Comparison of ENCODE assay signal across 13 cellular contexts in genomic region chr11:118046051-118046963, GRCh38. TPM values are rescaled to one million over a fixed set of nuclear protein-coding genes. Genes with fewer than 3 reads are reported as not detected.
A peak's percentile ranks its signal among the peaks of the same experiment; 100 is the strongest.
DNase-seq lines count a peak whose midpoint lies in the region; ATAC-seq and TF ChIP-seq lines count a peak whose summit lies in the region.
"Had no signal": no experiment of that assay in that cellular context is flagged by ENCODE, and none has a peak within 500 bp of the region (broad histone marks: within the 10 kb centered on the region; RNA-seq: fewer than 3 reads in every experiment).

No MANE protein-coding gene starts in this region.

- no peaks in the 10 kb centered on the region for H3K9me3 ChIP-seq in tibial nerve
- H3K9me3 ChIP-seq: BLaER1 had no signal

- peaks cover 75% of the 10 kb centered on the region for H3K4me1 Mint-ChIP-seq in activated CD4-positive, alpha-beta T cell treated with anti-CD3 and anti-CD28 coated beads, Interleukin-2, amount 10 ng/mL, durations not matched to agents 24 days and 14 days
- peaks cover 83% of the 10 kb centered on the region for H3K4me1 Mint-ChIP-seq in central memory CD8-positive, alpha-beta T cell

- peak overlapping the region; percentile 51 for H3K4me3 Mint-ChIP-seq in activated CD4-positive, alpha-beta T cell treated with anti-CD3 and anti-CD28 coated beads, Interleukin-2, amount 10 ng/mL, durations not matched to agents 24 days and 14 days
- H3K4me3 Mint-ChIP-seq in central memory CD8-positive, alpha-beta T cell, result peak overlapping the region; percentile 58

- no peaks in the 10 kb centered on the region for H3K27me3 ChIP-seq in tibial nerve
- H3K27me3 ChIP-seq: BLaER1 had no signal

- no peaks in the 10 kb centered on the region for H3K36me3 Mint-ChIP-seq in activated CD4-positive, alpha-beta T cell treated with anti-CD3 and anti-CD28 coated beads, Interleukin-2, amount 10 ng/mL, durations not matched to agents 24 days and 14 days (ENCODE audit: low read depth)
- H3K36me3 Mint-ChIP-seq in central memory CD8-positive, alpha-beta T cell (ENCODE audit: insufficient read depth), result peaks cover 5% of the 10 kb centered on the region

- no peaks in the 10 kb centered on the region for H3K36me3 ChIP-seq in tibial nerve
- H3K36me3 ChIP-seq: BLaER1 had no signal

- no peaks in the 10 kb centered on the region for H3K4me1 ChIP-seq in tibial nerve

- WGBS in tibial nerve, 2 donors, result 71 to 73% methylated on average over 5 of the region's 5 CpGs

- H3K27ac ChIP-seq in tibial nerve, result no peak overlapping the region
- H3K27ac ChIP-seq: BLaER1, RWPE1 had no signal

- no peak for TF ChIP-seq CTCF in tibial nerve (IDR thresholded peaks at IDR 0.05)

- H3K4me3 ChIP-seq in tibial nerve, result no peak overlapping the region
- H3K4me3 ChIP-seq: BLaER1 had no signal

- H3K27ac Mint-ChIP-seq in activated CD4-positive, alpha-beta T cell treated with anti-CD3 and anti-CD28 coated beads, Interleukin-2, amount 10 ng/mL, durations not matched to agents 24 days and 14 days, result peak overlapping the region; percentile 87
- peak overlapping the region; percentile 98 for H3K27ac Mint-ChIP-seq in central memory CD8-positive, alpha-beta T cell (ENCODE audit: low read depth)

- TF ChIP-seq POLR2A in tibial nerve (IDR thresholded peaks at IDR 0.05), result no peak

- TF ChIP-seq EP300 in tibial nerve (IDR thresholded peaks at IDR 0.05), result no peak

- intact Hi-C loops in activated CD4-positive, alpha-beta T cell treated with anti-CD3 and anti-CD28 coated beads, Interleukin-2, amount 10 ng/mL, durations not matched to agents 24 days and 14 days (cut with micrococcal nuclease), result loop anchor here (1.0 to 2.0 kb wide), 5 partner anchors 44 to 392 kb away; no protein-coding TSS in a partner anchor

- no peaks in the 10 kb centered on the region for H3K9me3 Mint-ChIP-seq in activated CD4-positive, alpha-beta T cell treated with anti-CD3 and anti-CD28 coated beads, Interleukin-2, amount 10 ng/mL, durations not matched to agents 24 days and 14 days
- no peaks in the 10 kb centered on the region for H3K9me3 Mint-ChIP-seq in central memory CD8-positive, alpha-beta T cell

- H3K27me3 Mint-ChIP-seq in activated CD4-positive, alpha-beta T cell treated with anti-CD3 and anti-CD28 coated beads, Interleukin-2, amount 10 ng/mL, durations not matched to agents 24 days and 14 days, result no peaks in the 10 kb centered on the region
- no peaks in the 10 kb centered on the region for H3K27me3 Mint-ChIP-seq in central memory CD8-positive, alpha-beta T cell

- peak; percentile 17 to 21 for DNase-seq in stimulated activated CD4-positive, alpha-beta T cell treated with anti-CD3 and anti-CD28 coated beads, Interleukin-2, amount 100 ng/mL, for 48 hours
- no peak for DNase-seq in stimulated activated CD4-positive, alpha-beta T cell treated with anti-CD3 and anti-CD28 coated beads, Interleukin-4, amount 100 ng/mL, for 1 hour
- peak; percentile 76 for DNase-seq in activated CD4-positive, alpha-beta T cell treated with anti-CD3 and anti-CD28 coated beads, Interleukin-2, amount 10 ng/mL, durations not matched to agents 24 days and 14 days
- peak in 1 of 2 donors; percentile 51 for DNase-seq in central memory CD8-positive, alpha-beta T cell (ENCODE audit: low spot score in 2 of 2)
- DNase-seq in NCI-H345 treated with DMSO at 0.1 percent for 48 hours (lab: John Stamatoyannopoulos, UW; ENCODE audit: unreplicated experiment) (no peak), tibial nerve (ENCODE audit: low spot score in 2 of 2) (no peak), KG1 (lab: John Stamatoyannopoulos, UW) (no peak)
- DNase-seq: NCI-H1048 had no signal

- ATAC-seq in central memory CD8-positive, alpha-beta T cell (replicated peaks; ENCODE audit: extremely low read depth, poor library complexity, severe bottlenecking), result peak; percentile 87
- ATAC-seq in HG02840 (IDR thresholded peaks at IDR 0.05; ENCODE audit: low FRiP score, unreplicated experiment), result no peak

RNA-seq across cellular contexts. Expression of gene TMPRSS4, which starts 30.6 kb away (rescaled TPM):
- not detected in 2 replicates for total RNA-seq in activated CD4-positive, alpha-beta T cell treated with anti-CD3 and anti-CD28 coated beads, Interleukin-2, amount 10 ng/mL, durations not matched to agents 24 days and 14 days
- total RNA-seq in tibial nerve, result not detected
- total RNA-seq: endothelial cell of umbilical vein, omental fat pad had no signal

RNA-seq across cellular contexts. Expression of gene SMIM35, which starts 40.5 kb away (rescaled TPM):
- total RNA-seq in activated CD4-positive, alpha-beta T cell treated with anti-CD3 and anti-CD28 coated beads, Interleukin-2, amount 10 ng/mL, durations not matched to agents 24 days and 14 days, result 0.14 and 0.28 TPM in 2 replicates
- total RNA-seq in tibial nerve, result not detected
- total RNA-seq: endothelial cell of umbilical vein had no signal

Comparison
In these comparisons a context has a peak if more than half of its experiments do, and no peak if none do; other contexts are left out.
1. DNase-seq: peak in stimulated activated CD4-positive, alpha-beta T cell treated with anti-CD3 and anti-CD28 coated beads, Interleukin-2, amount 100 ng/mL, for 48 hours (2 of 2) and activated CD4-positive, alpha-beta T cell treated with anti-CD3 and anti-CD28 coated beads, Interleukin-2, amount 10 ng/mL, durations not matched to agents 24 days and 14 days (single experiment); none in stimulated activated CD4-positive, alpha-beta T cell treated with anti-CD3 and anti-CD28 coated beads, Interleukin-4, amount 100 ng/mL, for 1 hour (single experiment), NCI-H345 treated with DMSO at 0.1 percent for 48 hours (single experiment), tibial nerve (0 of 2) and KG1 (single experiment).